Comparison of ENCODE assay signal across 9 cellular contexts in genomic region chr5:76716456-76717157, GRCh38. TPM values are rescaled to one million over a fixed set of nuclear protein-coding genes. Genes with fewer than 3 reads are reported as not detected.
A peak's percentile ranks its signal among the peaks of the same experiment; 100 is the strongest.
DNase-seq lines count a peak whose midpoint lies in the region; ATAC-seq, FAIRE-seq and TF ChIP-seq lines count a peak whose summit lies in the region.
"Had no signal": no experiment of that assay in that cellular context is flagged by ENCODE, and none has a peak within 500 bp of the region (broad histone marks: within the 10 kb centered on the region; RNA-seq: fewer than 3 reads in every experiment).

No MANE protein-coding gene starts in this region.

- ATAC-seq in A549 = peak in 1 of 2 experiments; percentile 52; a peak in 3 of 6 replicates
- peak; percentile 25 for ATAC-seq in stimulated activated effector memory CD8-positive, alpha-beta T cell treated with anti-CD3 and anti-CD28 coated beads, Interleukin-12 subunit alpha, Interleukin-12 subunit beta, amount 100 ng/mL, for 72 hours
- ATAC-seq in HG03139 (IDR thresholded peaks at IDR 0.05; ENCODE audit: unreplicated experiment) = no peak

- H3K27ac ChIP-seq in A549 = peak overlapping the region; percentile 95 to 96
- peak overlapping the region; percentile 72; the same call in 1 of the 2 replicates for H3K27ac ChIP-seq in HUES6 (ENCODE audit: low read depth, low read length)

- H3K9ac ChIP-seq in HUES6 (ENCODE audit: low read length) = peak overlapping the region; percentile 86
- H3K9ac ChIP-seq in iPS-15b (ENCODE audit: low read depth, low read length) = peak overlapping the region; percentile 81

- peak overlapping the region; percentile 92 for H3K27ac Mint-ChIP-seq in stimulated activated effector memory CD8-positive, alpha-beta T cell treated with anti-CD3 and anti-CD28 coated beads, Interleukin-12 subunit alpha, Interleukin-12 subunit beta, amount 100 ng/mL, for 72 hours

- peak overlapping the region; percentile 86 for H3K4me3 Mint-ChIP-seq in stimulated activated effector memory CD8-positive, alpha-beta T cell treated with anti-CD3 and anti-CD28 coated beads, Interleukin-12 subunit alpha, Interleukin-12 subunit beta, amount 100 ng/mL, for 72 hours

- H3K36me3 ChIP-seq in HUES6 (ENCODE audit: control insufficient read depth, insufficient read depth, low read length) (no peaks in the 10 kb centered on the region), iPS-15b (ENCODE audit: control insufficient read depth, insufficient read depth, low read length) (no peaks in the 10 kb centered on the region)

- peaks cover 22% of the 10 kb centered on the region for H3K36me3 Mint-ChIP-seq in stimulated activated effector memory CD8-positive, alpha-beta T cell treated with anti-CD3 and anti-CD28 coated beads, Interleukin-12 subunit alpha, Interleukin-12 subunit beta, amount 100 ng/mL, for 72 hours

- peaks cover 20% of the 10 kb centered on the region for H3K27me3 ChIP-seq in HUES6 (ENCODE audit: control insufficient read depth, insufficient read depth, low read length)
- H3K27me3 ChIP-seq in iPS-15b (ENCODE audit: control insufficient read depth, insufficient read depth, low read length) = peaks cover 23% of the 10 kb centered on the region

- H3K9me3 Mint-ChIP-seq in stimulated activated effector memory CD8-positive, alpha-beta T cell treated with anti-CD3 and anti-CD28 coated beads, Interleukin-12 subunit alpha, Interleukin-12 subunit beta, amount 100 ng/mL, for 72 hours = no peaks in the 10 kb centered on the region

- peaks cover 8% of the 10 kb centered on the region; the same call in 1 of the 3 replicates for H3K4me1 ChIP-seq in A549
- H3K4me1 ChIP-seq in HUES6 (ENCODE audit: control insufficient read depth, insufficient read depth, low read length) = peaks cover 6% of the 10 kb centered on the region
- peaks cover 4% of the 10 kb centered on the region for H3K4me1 ChIP-seq in iPS-15b (ENCODE audit: control insufficient read depth, insufficient read depth, low read length)

- no peak for TF ChIP-seq POLR2A in A549 (IDR thresholded peaks at IDR 0.05; ENCODE audit: low read length)

- H3K4me2 ChIP-seq in A549 = peak overlapping the region; percentile 84

- CTCF ChIA-PET in A549 (lab: Yijun Ruan, JAX) = interaction anchor here (0.6 to 10.7 kb wide), 12 partner anchors 9 to 151 kb away, joined by 3 to 81 read pairs (median 4); no protein-coding TSS in a partner anchor

- no peak for TF ChIP-seq RAD21 in A549 (conservative IDR thresholded peaks at IDR 0.05 in 1 of 2, IDR thresholded peaks at IDR 0.05 in 1 of 2)

- POLR2A ChIA-PET in A549 (lab: Yijun Ruan, JAX) = interaction anchor here (0.6 kb wide), 1 partner anchor 89 kb away, joined by 3 read pairs; no protein-coding TSS in a partner anchor

- H3K4me3 ChIP-seq in A549 = peak overlapping the region; percentile 98
- H3K4me3 ChIP-seq in HUES6 (ENCODE audit: low read depth, low read length) = peak overlapping the region; percentile 97
- H3K4me3 ChIP-seq in iPS-15b (ENCODE audit: low read depth, low read length) = peak overlapping the region; percentile 89

- WGBS in A549 (ENCODE audit: missing lambda C conversion rate) = 11% methylated on average over 19 of the region's 29 CpGs

- no peak for TF ChIP-seq CTCF in A549 (IDR thresholded peaks at IDR 0.05)

- peaks cover 54% of the 10 kb centered on the region for H3K4me1 Mint-ChIP-seq in stimulated activated effector memory CD8-positive, alpha-beta T cell treated with anti-CD3 and anti-CD28 coated beads, Interleukin-12 subunit alpha, Interleukin-12 subunit beta, amount 100 ng/mL, for 72 hours

- FAIRE-seq in A549 (lab: Jason Lieb, UNC) = no peak
- FAIRE-seq: GM18507 had no signal

- DNase-seq in A549 (ENCODE audit: low read depth in 1 of 2, low spot score in 1 of 2) = peak in 1 of 2 experiments; percentile 47
- DNase-seq in activated gamma-delta T cell (lab: John Stamatoyannopoulos, UW) = peak; percentile 5
- peak in 1 of 2 donors; percentile 9 for DNase-seq in stimulated activated effector memory CD8-positive, alpha-beta T cell treated with anti-CD3 and anti-CD28 coated beads, Interleukin-12 subunit alpha, Interleukin-12 subunit beta, amount 100 ng/mL, for 72 hours (ENCODE audit: low spot score in 2 of 2)
- DNase-seq in NCI-H2171 treated with DMSO at 0.1 percent for 48 hours (lab: John Stamatoyannopoulos, UW) = no peak
- no peak for DNase-seq in occipital lobe (lab: John Stamatoyannopoulos, UW)

- no peak for TF ChIP-seq EP300 in A549 (IDR thresholded peaks at IDR 0.05)

- H3K9me3 ChIP-seq in A549 (no peaks in the 10 kb centered on the region), HUES6 (ENCODE audit: control insufficient read depth, insufficient read depth, low read depth, low read length) (no peaks in the 10 kb centered on the region), iPS-15b (ENCODE audit: control insufficient read depth, insufficient read depth, low read length) (no peaks in the 10 kb centered on the region)

TF ChIP-seq in A549, 52 proteins besides CTCF, POLR2A, EP300 and RAD21:
- TF ChIP-seq SREBF2 (IDR thresholded peaks at IDR 0.05) (no peak), SMC3 (IDR thresholded peaks at IDR 0.05) (0 out of 3 replicates have a peak, but pooled peaks have one; percentile 17), MAX (IDR thresholded peaks at IDR 0.05) (peak; percentile 66), PHF8 (IDR thresholded peaks at IDR 0.05; ENCODE audit: borderline replicate concordance, low read depth) (peak; percentile 3; the same call in 1 of the 2 replicates)
- TF ChIP-seq, protein P1, sequence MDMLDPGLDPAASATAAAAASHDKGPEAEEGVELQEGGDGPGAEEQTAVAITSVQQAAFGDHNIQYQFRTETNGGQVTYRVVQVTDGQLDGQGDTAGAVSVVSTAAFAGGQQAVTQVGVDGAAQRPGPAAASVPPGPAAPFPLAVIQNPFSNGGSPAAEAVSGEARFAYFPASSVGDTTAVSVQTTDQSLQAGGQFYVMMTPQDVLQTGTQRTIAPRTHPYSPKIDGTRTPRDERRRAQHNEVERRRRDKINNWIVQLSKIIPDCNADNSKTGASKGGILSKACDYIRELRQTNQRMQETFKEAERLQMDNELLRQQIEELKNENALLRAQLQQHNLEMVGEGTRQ (IDR thresholded peaks at IDR 0.05) = no peak

RNA-seq across cellular contexts. Expression of gene F2R, which starts 0.7 kb away (rescaled TPM):
- polyA plus RNA-seq in A549 (2011; rRNA removed) = 114 and 131 TPM in 2 replicates
- 28.2 and 38.5 TPM in 2 replicates for polyA plus RNA-seq in A549 (2012; cell fraction: cytosol; rRNA removed)
- 21.4 and 25.3 TPM in 2 replicates for polyA plus RNA-seq in A549 (2012; cell fraction: nucleus; rRNA removed)
- 19.4 to 30.4 TPM (median 26.3 TPM) in 3 replicates for polyA plus RNA-seq in A549 (2017; fragmentation: RNase III; extraction: RNeasy Plus Mini Kit Qiagen cat#74134 plus additional on column Dnase treatment)
- 76.1 and 95.1 TPM in 2 replicates for polyA minus RNA-seq in A549 (2011; rRNA and poly(A)+ RNA removed)
- 29.2 TPM for total RNA-seq in occipital lobe
